35 cellular contexts compared by ENCODE assay signal in the genomic region with DNA sequence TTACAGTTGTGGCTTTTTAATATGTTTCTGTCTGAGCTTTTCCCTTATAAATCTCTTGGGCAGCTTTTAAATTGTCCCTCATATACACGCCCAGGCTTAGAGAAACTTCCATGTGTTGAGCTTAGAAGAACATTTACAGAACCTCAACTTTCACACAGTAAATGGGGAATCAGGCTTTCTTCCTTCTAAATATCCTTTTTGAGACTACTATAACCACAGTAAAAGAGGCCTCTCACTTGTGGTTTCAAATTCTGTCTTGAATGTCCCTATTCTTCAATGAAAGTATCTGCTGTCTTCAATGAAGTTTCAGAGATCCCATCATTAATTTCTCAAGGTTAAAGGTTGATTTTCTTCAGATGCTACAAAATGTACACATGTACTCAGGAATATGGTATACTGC.
"Had no signal": no experiment of that assay in that cellular context is flagged by ENCODE, and none has a peak within 500 bp of the region (broad histone marks: within the 10 kb centered on the region; RNA-seq: fewer than 3 reads in every experiment).

No MANE protein-coding gene starts in this region.

- H3K9me3 ChIP-seq: adrenal gland, body of pancreas, breast epithelium had no signal

- H3K36me3 ChIP-seq: adrenal gland, brain microvascular endothelial cell, breast epithelium had no signal

- ATAC-seq: activated CD8-positive, alpha-beta T cell treated with anti-CD3 and anti-CD28 coated beads for 36 hours; activated naive CD4-positive, alpha-beta T cell treated with anti-CD3 and anti-CD28 coated beads, Interleukin-2, amount 50 U/mL, for 72 hours; activated T-cell treated with anti-CD3 and anti-CD28 coated beads, Interleukin-2, amount 50 U/mL, for 4 hours; activated T-cell treated with anti-CD3 and anti-CD28 coated beads, Interleukin-2, amount 50 U/mL, for 72 hours; activated T-helper 17 cell treated with anti-CD3 and anti-CD28 coated beads, Interleukin-2, amount 50 U/mL, for 72 hours; body of pancreas had no signal

- H3K27ac Mint-ChIP-seq: activated B cell treated with CpG ODN at 0.5 μM for 24 hours; activated CD4-positive, alpha-beta memory T cell treated with anti-CD3 and anti-CD28 coated beads for 36 hours; activated CD4-positive, alpha-beta T cell treated with anti-CD3 and anti-CD28 coated beads, Interleukin-2, amount 10 ng/mL, durations not matched to agents 24 days and 14 days; activated CD8-positive, alpha-beta T cell treated with anti-CD3 and anti-CD28 coated beads for 36 hours; activated naive CD4-positive, alpha-beta T cell treated with anti-CD3 and anti-CD28 coated beads for 36 hours; activated naive CD4-positive, alpha-beta T cell treated with anti-CD3 and anti-CD28 coated beads, Interleukin-2, amount 50 U/mL, for 72 hours; activated naive CD8-positive, alpha-beta T cell treated with anti-CD3 and anti-CD28 coated beads for 36 hours; activated T-cell treated with anti-CD3 and anti-CD28 coated beads, Interleukin-2, amount 50 U/mL, for 72 hours; activated T-helper 1 cell treated with anti-CD3 and anti-CD28 coated beads, Interleukin-12 subunit alpha, Interleukin-12 subunit beta, Interleukin-2, Interleukin-4 antibody, amounts not matched to agents 30 ng/mL and 10 ng/mL and 1 ng/mL, durations not matched to agents 14 hours and 24 hours and 36 hours; activated T-helper 17 cell treated with anti-CD3 and anti-CD28 coated beads, Interleukin-2, amount 50 U/mL, for 72 hours; T-helper 2 cell treated with Interferon-gamma antibody and Interleukin-4, amounts not matched to agents 5 μg/mL and 100 μg/mL, for 36 hours had no signal

- FAIRE-seq: astrocyte, TTC549 had no signal

- H3K4me3 Mint-ChIP-seq: activated B cell treated with CpG ODN at 0.5 μM for 24 hours; activated CD4-positive, alpha-beta memory T cell treated with anti-CD3 and anti-CD28 coated beads for 36 hours; activated CD4-positive, alpha-beta T cell treated with anti-CD3 and anti-CD28 coated beads, Interleukin-2, amount 10 ng/mL, durations not matched to agents 24 days and 14 days; activated CD8-positive, alpha-beta T cell treated with anti-CD3 and anti-CD28 coated beads for 36 hours; activated naive CD4-positive, alpha-beta T cell treated with anti-CD3 and anti-CD28 coated beads for 36 hours; activated naive CD8-positive, alpha-beta T cell treated with anti-CD3 and anti-CD28 coated beads for 36 hours; activated T-cell treated with anti-CD3 and anti-CD28 coated beads, Interleukin-2, amount 50 U/mL, for 4 hours; activated T-cell treated with anti-CD3 and anti-CD28 coated beads, Interleukin-2, amount 50 U/mL, for 72 hours; activated T-helper 1 cell treated with anti-CD3 and anti-CD28 coated beads, Interleukin-12 subunit alpha, Interleukin-12 subunit beta, Interleukin-2, Interleukin-4 antibody, amounts not matched to agents 30 ng/mL and 10 ng/mL and 1 ng/mL, durations not matched to agents 14 hours and 24 hours and 36 hours; activated T-helper 17 cell treated with anti-CD3 and anti-CD28 coated beads, Interleukin-2, amount 50 U/mL, for 72 hours; T-helper 2 cell treated with Interferon-gamma antibody and Interleukin-4, amounts not matched to agents 5 μg/mL and 100 μg/mL, for 36 hours had no signal

- H3K36me3 Mint-ChIP-seq: activated CD4-positive, alpha-beta memory T cell treated with anti-CD3 and anti-CD28 coated beads for 36 hours; activated naive CD4-positive, alpha-beta T cell treated with anti-CD3 and anti-CD28 coated beads, Interleukin-2, amount 50 U/mL, for 72 hours; activated naive CD8-positive, alpha-beta T cell treated with anti-CD3 and anti-CD28 coated beads for 36 hours had no signal

- H3K27me3 Mint-ChIP-seq: activated B cell treated with CpG ODN at 0.5 μM for 24 hours had no signal

- H3K4me3 ChIP-seq: adrenal gland, body of pancreas, breast epithelium had no signal

- H3K9me3 Mint-ChIP-seq: activated B cell treated with CpG ODN at 0.5 μM for 24 hours; activated CD4-positive, alpha-beta memory T cell treated with anti-CD3 and anti-CD28 coated beads for 36 hours; activated CD4-positive, alpha-beta T cell treated with anti-CD3 and anti-CD28 coated beads, Interleukin-2, amount 10 ng/mL, durations not matched to agents 24 days and 14 days; activated CD8-positive, alpha-beta T cell treated with anti-CD3 and anti-CD28 coated beads for 36 hours; activated naive CD4-positive, alpha-beta T cell treated with anti-CD3 and anti-CD28 coated beads for 36 hours; activated naive CD8-positive, alpha-beta T cell treated with anti-CD3 and anti-CD28 coated beads for 36 hours; activated T-cell treated with anti-CD3 and anti-CD28 coated beads, Interleukin-2, amount 50 U/mL, for 4 hours; activated T-cell treated with anti-CD3 and anti-CD28 coated beads, Interleukin-2, amount 50 U/mL, for 72 hours; activated T-helper 1 cell treated with anti-CD3 and anti-CD28 coated beads, Interleukin-12 subunit alpha, Interleukin-12 subunit beta, Interleukin-2, Interleukin-4 antibody, amounts not matched to agents 30 ng/mL and 10 ng/mL and 1 ng/mL, durations not matched to agents 14 hours and 24 hours and 36 hours; activated T-helper 17 cell treated with anti-CD3 and anti-CD28 coated beads, Interleukin-2, amount 50 U/mL, for 72 hours; T-helper 2 cell treated with Interferon-gamma antibody and Interleukin-4, amounts not matched to agents 5 μg/mL and 100 μg/mL, for 36 hours had no signal

- H3K4me1 Mint-ChIP-seq: activated B cell treated with CpG ODN at 0.5 μM for 24 hours; activated CD4-positive, alpha-beta T cell treated with anti-CD3 and anti-CD28 coated beads, Interleukin-2, amount 10 ng/mL, durations not matched to agents 24 days and 14 days; activated T-helper 17 cell treated with anti-CD3 and anti-CD28 coated beads, Interleukin-2, amount 50 U/mL, for 72 hours had no signal

- DNase-seq: activated B cell treated with CpG ODN at 0.5 μM for 24 hours; activated CD4-positive, alpha-beta memory T cell treated with anti-CD3 and anti-CD28 coated beads for 36 hours; activated CD4-positive, alpha-beta T cell treated with anti-CD3 and anti-CD28 coated beads for 4 hours; activated CD4-positive, alpha-beta T cell treated with anti-CD3 and anti-CD28 coated beads, Interleukin-2, amount 10 ng/mL, durations not matched to agents 24 days and 14 days; activated CD4-positive, alpha-beta T cell treated with anti-CD3 and anti-CD28 coated beads, Interleukin-2, amount 50 U/mL, for 1 hour; activated CD4-positive, alpha-beta T cell treated with anti-CD3 and anti-CD28 coated beads, Interleukin-2, amount 50 U/mL, for 4 hours; activated CD4-positive, CD25-positive, alpha-beta regulatory T cell treated with anti-CD3 and anti-CD28 coated beads, Interleukin-2, amount 50 U/mL, for 72 hours; activated CD8-positive, alpha-beta memory T cell treated with anti-CD3 and anti-CD28 coated beads, Interleukin-2, amount 50 U/mL, for 4 hours; activated CD8-positive, alpha-beta T cell treated with anti-CD3 and anti-CD28 coated beads for 36 hours; activated effector memory CD4-positive, alpha-beta T cell treated with anti-CD3 and anti-CD28 coated beads, Interleukin-2, amount 50 U/mL, for 16 hours; activated gamma-delta T cell treated with Interleukin-2 at 50 U/mL for 16 hours; activated naive CD4-positive, alpha-beta T cell; activated naive CD4-positive, alpha-beta T cell treated with anti-CD3 and anti-CD28 coated beads for 36 hours; activated naive CD4-positive, alpha-beta T cell treated with anti-CD3 and anti-CD28 coated beads, Interleukin-2, amount 50 U/mL, for 16 hours; activated naive CD8-positive, alpha-beta T cell treated with anti-CD3 and anti-CD28 coated beads for 36 hours; activated T-cell treated with anti-CD3 and anti-CD28 coated beads for 4 hours; activated T-cell treated with anti-CD3 and anti-CD28 coated beads, Interleukin-2, amount 50 U/mL, for 1 hour; activated T-cell treated with anti-CD3 and anti-CD28 coated beads, Interleukin-2, amount 50 U/mL, for 4 hours; activated T-cell treated with anti-CD3 and anti-CD28 coated beads, Interleukin-2, amount 50 U/mL, for 72 hours; adrenal gland; amniotic stem cell; aorta; body of pancreas; brain microvascular endothelial cell; central memory CD4-positive, alpha-beta T cell; T-helper 2 cell; T-helper 9 cell had no signal

- H3K27me3 ChIP-seq: adrenal gland, body of pancreas, brain microvascular endothelial cell, breast epithelium had no signal

- H3K27ac ChIP-seq: adrenal gland, body of pancreas, brain microvascular endothelial cell, breast epithelium, VCaP had no signal

- H3K4me1 ChIP-seq: adrenal gland, breast epithelium had no signal
